2 cellular contexts compared by ENCODE assay signal in the genomic region with DNA sequence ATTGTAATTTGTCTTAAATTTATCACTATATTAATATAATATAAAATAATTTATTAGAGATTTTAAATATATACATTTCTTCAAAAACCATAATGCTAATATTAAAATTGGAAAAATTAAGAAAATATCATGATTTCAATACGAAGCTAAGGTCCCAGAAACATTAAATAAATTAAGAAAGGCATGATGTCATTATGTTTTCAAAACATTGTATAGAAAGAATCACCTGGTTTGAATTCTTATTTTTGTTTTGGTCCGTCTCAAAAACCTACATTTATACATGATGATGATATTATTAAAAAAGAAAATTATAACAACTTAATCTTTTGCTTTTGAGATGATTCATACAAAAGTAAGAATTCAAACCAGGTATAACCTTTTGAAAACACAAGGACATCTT.
TF ChIP-seq lines count a peak whose summit lies in the region.

No MANE protein-coding gene starts in this region.

TF ChIP-seq in HepG2, 621 proteins besides CTCF, POLR2A, EP300 and RAD21:
- TF ChIP-seq ADNP (CRISPR knock-in tag; IDR thresholded peaks at IDR 0.05) (no peak), ATF7 (IDR thresholded peaks at IDR 0.05) (peak; percentile 60; the same call in 1 of the 2 replicates), ATF7 (CRISPR knock-in tag; IDR thresholded peaks at IDR 0.05) (no peak)

TF ChIP-seq in WTC11, 78 proteins besides CTCF, POLR2A, EP300 and RAD21:
- TF ChIP-seq, protein P1, sequence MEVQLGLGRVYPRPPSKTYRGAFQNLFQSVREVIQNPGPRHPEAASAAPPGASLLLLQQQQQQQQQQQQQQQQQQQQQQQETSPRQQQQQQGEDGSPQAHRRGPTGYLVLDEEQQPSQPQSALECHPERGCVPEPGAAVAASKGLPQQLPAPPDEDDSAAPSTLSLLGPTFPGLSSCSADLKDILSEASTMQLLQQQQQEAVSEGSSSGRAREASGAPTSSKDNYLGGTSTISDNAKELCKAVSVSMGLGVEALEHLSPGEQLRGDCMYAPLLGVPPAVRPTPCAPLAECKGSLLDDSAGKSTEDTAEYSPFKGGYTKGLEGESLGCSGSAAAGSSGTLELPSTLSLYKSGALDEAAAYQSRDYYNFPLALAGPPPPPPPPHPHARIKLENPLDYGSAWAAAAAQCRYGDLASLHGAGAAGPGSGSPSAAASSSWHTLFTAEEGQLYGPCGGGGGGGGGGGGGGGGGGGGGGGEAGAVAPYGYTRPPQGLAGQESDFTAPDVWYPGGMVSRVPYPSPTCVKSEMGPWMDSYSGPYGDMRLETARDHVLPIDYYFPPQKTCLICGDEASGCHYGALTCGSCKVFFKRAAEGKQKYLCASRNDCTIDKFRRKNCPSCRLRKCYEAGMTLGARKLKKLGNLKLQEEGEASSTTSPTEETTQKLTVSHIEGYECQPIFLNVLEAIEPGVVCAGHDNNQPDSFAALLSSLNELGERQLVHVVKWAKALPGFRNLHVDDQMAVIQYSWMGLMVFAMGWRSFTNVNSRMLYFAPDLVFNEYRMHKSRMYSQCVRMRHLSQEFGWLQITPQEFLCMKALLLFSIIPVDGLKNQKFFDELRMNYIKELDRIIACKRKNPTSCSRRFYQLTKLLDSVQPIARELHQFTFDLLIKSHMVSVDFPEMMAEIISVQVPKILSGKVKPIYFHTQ (CRISPR knock-in tag; IDR thresholded peaks at IDR 0.05) = no peak
- TF ChIP-seq TEAD4 (CRISPR knock-in tag; IDR thresholded peaks at IDR 0.05) (no peak), ZNF232 (CRISPR knock-in tag; IDR thresholded peaks at IDR 0.05) (no peak), GTF2I (CRISPR knock-in tag; conservative IDR thresholded peaks at IDR 0.05) (no peak), NFE2L1 (CRISPR knock-in tag; IDR thresholded peaks at IDR 0.05) (no peak), HMGA2 (CRISPR knock-in tag; IDR thresholded peaks at IDR 0.05) (no peak)
- TF ChIP-seq, protein P2, sequence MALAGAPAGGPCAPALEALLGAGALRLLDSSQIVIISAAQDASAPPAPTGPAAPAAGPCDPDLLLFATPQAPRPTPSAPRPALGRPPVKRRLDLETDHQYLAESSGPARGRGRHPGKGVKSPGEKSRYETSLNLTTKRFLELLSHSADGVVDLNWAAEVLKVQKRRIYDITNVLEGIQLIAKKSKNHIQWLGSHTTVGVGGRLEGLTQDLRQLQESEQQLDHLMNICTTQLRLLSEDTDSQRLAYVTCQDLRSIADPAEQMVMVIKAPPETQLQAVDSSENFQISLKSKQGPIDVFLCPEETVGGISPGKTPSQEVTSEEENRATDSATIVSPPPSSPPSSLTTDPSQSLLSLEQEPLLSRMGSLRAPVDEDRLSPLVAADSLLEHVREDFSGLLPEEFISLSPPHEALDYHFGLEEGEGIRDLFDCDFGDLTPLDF (CRISPR knock-in tag; IDR thresholded peaks at IDR 0.05) = no peak
- TF ChIP-seq, protein P3, sequence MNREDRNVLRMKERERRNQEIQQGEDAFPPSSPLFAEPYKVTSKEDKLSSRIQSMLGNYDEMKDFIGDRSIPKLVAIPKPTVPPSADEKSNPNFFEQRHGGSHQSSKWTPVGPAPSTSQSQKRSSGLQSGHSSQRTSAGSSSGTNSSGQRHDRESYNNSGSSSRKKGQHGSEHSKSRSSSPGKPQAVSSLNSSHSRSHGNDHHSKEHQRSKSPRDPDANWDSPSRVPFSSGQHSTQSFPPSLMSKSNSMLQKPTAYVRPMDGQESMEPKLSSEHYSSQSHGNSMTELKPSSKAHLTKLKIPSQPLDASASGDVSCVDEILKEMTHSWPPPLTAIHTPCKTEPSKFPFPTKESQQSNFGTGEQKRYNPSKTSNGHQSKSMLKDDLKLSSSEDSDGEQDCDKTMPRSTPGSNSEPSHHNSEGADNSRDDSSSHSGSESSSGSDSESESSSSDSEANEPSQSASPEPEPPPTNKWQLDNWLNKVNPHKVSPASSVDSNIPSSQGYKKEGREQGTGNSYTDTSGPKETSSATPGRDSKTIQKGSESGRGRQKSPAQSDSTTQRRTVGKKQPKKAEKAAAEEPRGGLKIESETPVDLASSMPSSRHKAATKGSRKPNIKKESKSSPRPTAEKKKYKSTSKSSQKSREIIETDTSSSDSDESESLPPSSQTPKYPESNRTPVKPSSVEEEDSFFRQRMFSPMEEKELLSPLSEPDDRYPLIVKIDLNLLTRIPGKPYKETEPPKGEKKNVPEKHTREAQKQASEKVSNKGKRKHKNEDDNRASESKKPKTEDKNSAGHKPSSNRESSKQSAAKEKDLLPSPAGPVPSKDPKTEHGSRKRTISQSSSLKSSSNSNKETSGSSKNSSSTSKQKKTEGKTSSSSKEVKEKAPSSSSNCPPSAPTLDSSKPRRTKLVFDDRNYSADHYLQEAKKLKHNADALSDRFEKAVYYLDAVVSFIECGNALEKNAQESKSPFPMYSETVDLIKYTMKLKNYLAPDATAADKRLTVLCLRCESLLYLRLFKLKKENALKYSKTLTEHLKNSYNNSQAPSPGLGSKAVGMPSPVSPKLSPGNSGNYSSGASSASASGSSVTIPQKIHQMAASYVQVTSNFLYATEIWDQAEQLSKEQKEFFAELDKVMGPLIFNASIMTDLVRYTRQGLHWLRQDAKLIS (CRISPR knock-in tag; IDR thresholded peaks at IDR 0.05; ENCODE audit: borderline replicate concordance) = no peak
